19 cellular contexts compared by ENCODE assay signal in genomic region chr7:80835251-80835650, GRCh38.
DNase-seq lines count a peak whose midpoint lies in the region; ATAC-seq, FAIRE-seq and TF ChIP-seq lines count a peak whose summit lies in the region.
"Had no signal": no experiment of that assay in that cellular context is flagged by ENCODE, and none has a peak within 500 bp of the region (broad histone marks: within the 10 kb centered on the region; RNA-seq: fewer than 3 reads in every experiment).

No MANE protein-coding gene starts in this region.

- no peak for TF ChIP-seq CTCF in type B pancreatic cell (conservative IDR thresholded peaks at IDR 0.05)

- peaks cover 17% of the 10 kb centered on the region for H3K4me1 Mint-ChIP-seq in type B pancreatic cell (ENCODE audit: unreplicated experiment)
- H3K4me1 Mint-ChIP-seq: CD4-positive, CD25-positive, alpha-beta regulatory T cell; IgD-negative memory B cell had no signal

- H3K9me3 Mint-ChIP-seq in type B pancreatic cell: peaks cover 10% of the 10 kb centered on the region

- peak overlapping the region; percentile 72 for H3K27ac Mint-ChIP-seq in type B pancreatic cell
- H3K27ac Mint-ChIP-seq: CD4-positive, CD25-positive, alpha-beta regulatory T cell; IgD-negative memory B cell had no signal

- ATAC-seq in SK-N-SH treated with all-trans-retinoic acid at 6 μM for 48 hours (peak; percentile 51), GM21737 (IDR thresholded peaks at IDR 0.05; ENCODE audit: unreplicated experiment) (no peak), GM18519 (IDR thresholded peaks at IDR 0.05; ENCODE audit: low FRiP score, unreplicated experiment) (no peak)

- H3K36me3 Mint-ChIP-seq in type B pancreatic cell: peaks cover 14% of the 10 kb centered on the region
- H3K36me3 Mint-ChIP-seq: CD4-positive, CD25-positive, alpha-beta regulatory T cell had no signal

- no peak overlapping the region for H3K4me3 Mint-ChIP-seq in type B pancreatic cell
- H3K4me3 Mint-ChIP-seq: CD4-positive, CD25-positive, alpha-beta regulatory T cell; IgD-negative memory B cell had no signal

- peak; percentile 45 for FAIRE-seq in H54 (lab: Jason Lieb, UNC)
- FAIRE-seq: GM12891, GM19239 had no signal

- no peak for TF ChIP-seq POLR2A in H54 (IDR thresholded peaks at IDR 0.05; ENCODE audit: low read depth, low read length)

- H3K27me3 Mint-ChIP-seq in type B pancreatic cell: no peaks in the 10 kb centered on the region
- H3K27me3 Mint-ChIP-seq: CD4-positive, CD25-positive, alpha-beta regulatory T cell; IgD-negative memory B cell had no signal

- DNase-seq in H54 (ENCODE audit: insufficient read length, low spot score): no peak
- DNase-seq in NCI-H82 treated with DMSO at 0.1 percent for 48 hours (lab: John Stamatoyannopoulos, UW; ENCODE audit: unreplicated experiment): peak; percentile 25
- DNase-seq in type B pancreatic cell (ENCODE audit: extremely low spot score, unreplicated experiment): no peak
- no peak for DNase-seq in SHP77 treated with DMSO at 0.1 percent for 48 hours (lab: John Stamatoyannopoulos, UW)
- DNase-seq: ACHN; Calu3; CD4-positive, CD25-positive, alpha-beta regulatory T cell; DMS153; DMS79 treated with DMSO at 0.1 percent for 48 hours; EL; GM23248; H7; KG1 had no signal

TF ChIP-seq in SK-N-SH treated with all-trans-retinoic acid at 6 μM for 48 hours, 23 proteins besides CTCF, POLR2A, EP300 and RAD21:
- TF ChIP-seq GLIS3 (CRISPR knock-in tag; IDR thresholded peaks at IDR 0.05) (no peak), OSR1 (CRISPR knock-in tag; IDR thresholded peaks at IDR 0.05) (no peak), ARNTL (CRISPR knock-in tag; IDR thresholded peaks at IDR 0.05; ENCODE audit: borderline replicate concordance, low read depth) (no peak), ISL1 (CRISPR knock-in tag; IDR thresholded peaks at IDR 0.05) (peak; percentile 93), PPARA (CRISPR knock-in tag; IDR thresholded peaks at IDR 0.05; ENCODE audit: borderline replicate concordance) (no peak)
